In genomic region chr12:89376202-89376529, GRCh38 we compare ENCODE assay signal across 1 cellular context.
TF ChIP-seq lines count a peak whose summit lies in the region.

No MANE protein-coding gene starts in this region.

TF ChIP-seq in IMR-90, 13 proteins besides CTCF, POLR2A, EP300 and RAD21:
- no peak for TF ChIP-seq SMC3 (IDR thresholded peaks at IDR 0.05; ENCODE audit: low read depth, low read length)
- no peak for TF ChIP-seq BHLHE40 (IDR thresholded peaks at IDR 0.05; ENCODE audit: low read depth, low read length)
- no peak for TF ChIP-seq USF2 (IDR thresholded peaks at IDR 0.05; ENCODE audit: low read depth, low read length)
- TF ChIP-seq CEBPB (IDR thresholded peaks at IDR 0.05; ENCODE audit: low read depth, low read length) = no peak
- no peak for TF ChIP-seq MXI1 (IDR thresholded peaks at IDR 0.05; ENCODE audit: borderline replicate concordance, low read depth, low read length)
- TF ChIP-seq RFX5 (IDR thresholded peaks at IDR 0.05; ENCODE audit: low read depth, low read length) = no peak
- no peak for TF ChIP-seq NFE2L2 (IDR thresholded peaks at IDR 0.05; ENCODE audit: low read depth, low read length)
- TF ChIP-seq RCOR1 (IDR thresholded peaks at IDR 0.05; ENCODE audit: insufficient replicate concordance, low read length) = no peak
- no peak for TF ChIP-seq ELK1 (IDR thresholded peaks at IDR 0.05; ENCODE audit: borderline replicate concordance, low read depth, low read length)
